19 cellular contexts compared by ENCODE assay signal in genomic region chr6:122388945-122389344, GRCh38. TPM values are rescaled to one million over a fixed set of nuclear protein-coding genes. Genes with fewer than 3 reads are reported as not detected.
DNase-seq lines count a peak whose midpoint lies in the region; TF ChIP-seq lines count a peak whose summit lies in the region.
"Had no signal": no experiment of that assay in that cellular context is flagged by ENCODE, and none has a peak within 500 bp of the region (broad histone marks: within the 10 kb centered on the region; RNA-seq: fewer than 3 reads in every experiment).

No MANE protein-coding gene starts in this region.

- peak; percentile 60 for DNase-seq in NCI-H748 (lab: John Stamatoyannopoulos, UW; ENCODE audit: unreplicated experiment)
- DNase-seq in NCI-H748 treated with DMSO at 0.1 percent for 48 hours (lab: John Stamatoyannopoulos, UW), result no peak
- peak; percentile 69 for DNase-seq in NCI-H2029 (lab: John Stamatoyannopoulos, UW)
- no peak for DNase-seq in esophagus muscularis mucosa (ENCODE audit: extremely low spot score)
- no peak for DNase-seq in NAMALWA (ENCODE audit: low spot score)
- no peak for DNase-seq in NCI-H187 treated with DMSO at 0.1 percent for 48 hours (lab: John Stamatoyannopoulos, UW)
- no peak for DNase-seq in activated CD4-positive, CD25-positive, alpha-beta regulatory T cell (lab: John Stamatoyannopoulos, UW)
- DNase-seq: ACHN; C1 segment of cervical spinal cord; CD8-positive, alpha-beta memory T cell; HCEC 1CT; MM.1S; NCI-H1105 treated with DMSO at 0.1 percent for 48 hours; NCI-H2107; NCI-H226; OCI-M1; Right ventricle myocardium superior had no signal

- WGBS in esophagus muscularis mucosa, result 48% methylated on average over 2 of the region's 2 CpGs

- H3K27me3 ChIP-seq in esophagus muscularis mucosa, result no peaks in the 10 kb centered on the region

- intact Hi-C loops in esophagus muscularis mucosa (cut with DNase I), result no loop called here

- no peaks in the 10 kb centered on the region for H3K9me3 ChIP-seq in esophagus muscularis mucosa

- no peak overlapping the region for H3K4me3 ChIP-seq in esophagus muscularis mucosa
- H3K4me3 ChIP-seq: GM23338, SK-N-MC had no signal

- no peak for TF ChIP-seq CTCF in esophagus muscularis mucosa (IDR thresholded peaks at IDR 0.05)

- TF ChIP-seq EP300 in esophagus muscularis mucosa (IDR thresholded peaks at IDR 0.05), result no peak

- peaks cover 0 to 33% (median 32%) of the 10 kb centered on the region in 4 donors for H3K4me1 ChIP-seq in esophagus muscularis mucosa

- no peak for TF ChIP-seq POLR2A in esophagus muscularis mucosa (IDR thresholded peaks at IDR 0.05; ENCODE audit: low read depth)

- H3K36me3 ChIP-seq in esophagus muscularis mucosa, result no peaks in the 10 kb centered on the region

- H3K27ac ChIP-seq in esophagus muscularis mucosa (replicated peaks in 1 of 4), result peak overlapping the region; percentile 21 to 59 (median 49)
- H3K27ac ChIP-seq: SK-N-MC had no signal

RNA-seq across cellular contexts. Expression of gene HSF2, which starts 10.5 kb away (rescaled TPM):
- 10 to 100 TPM; 26.8 to 29.9 (median 28.4) TPM for total RNA-seq in esophagus muscularis mucosa

Comparison
In these comparisons a context has a peak if more than half of its experiments do, and no peak if none do; other contexts are left out.
1. DNase-seq: peak in NCI-H748 (single experiment) and NCI-H2029 (single experiment); none in NCI-H748 treated with DMSO at 0.1 percent for 48 hours (single experiment), esophagus muscularis mucosa (single experiment), NAMALWA (single experiment), NCI-H187 treated with DMSO at 0.1 percent for 48 hours (single experiment) and activated CD4-positive, CD25-positive, alpha-beta regulatory T cell (0 of 4).